ENCODE assay signal across 1 cellular context in the genomic region with DNA sequence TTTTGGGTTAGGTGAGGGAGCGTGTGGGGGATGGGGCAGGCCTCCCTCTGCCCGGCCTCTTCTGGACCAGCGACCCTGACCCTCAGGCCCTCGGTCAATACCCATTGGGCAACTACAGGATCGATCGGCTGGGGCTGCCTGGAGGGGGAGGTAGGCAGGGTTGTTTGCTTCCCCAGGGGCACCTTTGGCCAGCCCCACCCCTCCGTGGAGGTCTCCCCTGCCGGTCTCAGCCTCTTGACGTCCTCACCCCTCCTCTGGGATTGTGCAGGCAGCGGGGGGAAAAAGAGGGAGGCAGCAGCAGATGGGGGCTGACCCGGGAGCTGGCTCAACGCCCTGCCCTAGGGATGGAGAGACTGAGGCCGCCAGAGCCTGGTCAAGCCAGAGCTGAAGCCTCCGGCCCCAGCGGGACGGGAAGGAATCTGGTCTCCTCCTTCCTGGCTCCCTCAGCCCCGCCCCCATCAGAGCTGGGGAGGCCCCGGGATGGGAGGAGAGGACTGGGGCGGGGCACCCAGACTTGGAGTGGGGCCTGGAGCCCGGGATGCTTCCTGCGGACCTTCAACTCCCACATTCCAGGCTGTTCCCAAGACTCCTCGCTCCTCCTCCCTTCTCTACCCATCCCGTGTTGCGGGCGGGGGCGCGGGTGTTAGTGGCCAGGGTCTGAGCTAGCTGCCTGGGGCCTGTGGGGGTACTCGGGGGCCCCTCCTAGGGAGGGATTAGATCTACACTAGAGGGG.
TF ChIP-seq lines count a peak whose summit lies in the region.

No MANE protein-coding gene starts in this region.

TF ChIP-seq in H1, 55 proteins besides CTCF, POLR2A, EP300 and RAD21:
- TF ChIP-seq MAFK (IDR thresholded peaks at IDR 0.05; ENCODE audit: low read depth, low read length) (no peak), SP4 (IDR thresholded peaks at IDR 0.05; ENCODE audit: low read length) (0 out of 2 replicates have a peak, but pooled peaks have one; percentile 54), BRCA1 (IDR thresholded peaks at IDR 0.05; ENCODE audit: low read depth, low read length) (no peak), GTF2F1 (IDR thresholded peaks at IDR 0.05; ENCODE audit: borderline replicate concordance, low read depth, low read length) (no peak), SAP30 (IDR thresholded peaks at IDR 0.05; ENCODE audit: insufficient read depth, insufficient replicate concordance, low read length) (no peak), SRF (IDR thresholded peaks at IDR 0.05; ENCODE audit: low read depth, low read length) (no peak), SIRT6 (IDR thresholded peaks at IDR 0.05; ENCODE audit: low read length) (no peak), ASH2L (IDR thresholded peaks at IDR 0.05; ENCODE audit: low read length) (peak; percentile 55), KDM1A (IDR thresholded peaks at IDR 0.05; ENCODE audit: borderline replicate concordance, low read length) (no peak), SP2 (IDR thresholded peaks at IDR 0.05; ENCODE audit: low read length) (no peak), NRF1 (IDR thresholded peaks at IDR 0.05; ENCODE audit: low read depth, low read length) (no peak), GABPA (IDR thresholded peaks at IDR 0.05; ENCODE audit: borderline replicate concordance, insufficient read depth, low read length) (no peak), RBBP5 (IDR thresholded peaks at IDR 0.05; ENCODE audit: borderline replicate concordance, low read depth, low read length) (no peak; the same call in 1 of the 2 replicates), BACH1 (IDR thresholded peaks at IDR 0.05; ENCODE audit: low read length) (no peak), TEAD4 (IDR thresholded peaks at IDR 0.05; ENCODE audit: low read depth, low read length) (peak; percentile 96), TBP (IDR thresholded peaks at IDR 0.05; ENCODE audit: low read depth, low read length) (no peak), CREB1 (IDR thresholded peaks at IDR 0.05) (0 out of 2 replicates have a peak, but pooled peaks have one; percentile 31), SP1 (IDR thresholded peaks at IDR 0.05; ENCODE audit: low read depth, low read length) (peak; percentile 36; the same call in 1 of the 2 replicates), CTBP2 (IDR thresholded peaks at IDR 0.05; ENCODE audit: borderline replicate concordance, insufficient read depth, insufficient read length, low read length) (peak; percentile 39), RXRA (IDR thresholded peaks at IDR 0.05; ENCODE audit: insufficient read depth, low read depth, low read length) (no peak)
